Comparison of ENCODE assay signal across 8 cellular contexts in genomic region chr7:42831051-42831952, GRCh38.
DNase-seq lines count a peak whose midpoint lies in the region; ATAC-seq, FAIRE-seq and TF ChIP-seq lines count a peak whose summit lies in the region.

No MANE protein-coding gene starts in this region.

- H4K91ac ChIP-seq in H1 (replicated peaks; ENCODE audit: insufficient read length, low read length) = no peak overlapping the region

- no peak overlapping the region for H2BK12ac ChIP-seq in H1 (ENCODE audit: low read depth, low read length)

- H3K36me3 ChIP-seq in H1 (ENCODE audit: control insufficient read depth in 2 of 4, insufficient read depth in 4 of 4, low read length in 3 of 4) = no peaks in the 10 kb centered on the region

- no peak overlapping the region for H2BK120ac ChIP-seq in H1 (replicated peaks; ENCODE audit: low read depth, low read length)

- no peak overlapping the region for H3K4me3 ChIP-seq in NB4 (ENCODE audit: low read depth, low read length)
- no peak overlapping the region for H3K4me3 ChIP-seq in H1 (ENCODE audit: extremely low read depth in 1 of 4, insufficient read depth in 2 of 4, low read depth in 3 of 4, low read length in 4 of 4)

- POLR2A ChIA-PET in H1 (lab: Charles Lee; ENCODE audit: partially characterized antibody) = no interaction called here

- no peaks in the 10 kb centered on the region for H3K27me3 ChIP-seq in H1 (replicated peaks in 1 of 4; ENCODE audit: control insufficient read depth in 3 of 4, extremely low read depth in 1 of 4, insufficient read depth in 3 of 4, low read length in 3 of 4)

- no peak overlapping the region for H2BK20ac ChIP-seq in H1 (ENCODE audit: low read length)

- no peak overlapping the region for H2BK5ac ChIP-seq in H1 (ENCODE audit: low read depth, low read length)

- 0 out of 2 replicates have a peak overlapping the region, but pooled peaks have one; percentile 21 for H2BK15ac ChIP-seq in H1 (ENCODE audit: low read length)

- no peak overlapping the region for H3K14ac ChIP-seq in H1 (ENCODE audit: insufficient read length)

- H3K18ac ChIP-seq in H1 (ENCODE audit: extremely low read depth, low read length) = no peak overlapping the region

- no peaks in the 10 kb centered on the region for H3K9me3 Mint-ChIP-seq in stimulated activated naive CD8-positive, alpha-beta T cell treated with anti-CD3 and anti-CD28 coated beads, Interleukin-15, amount 100 ng/mL, for 72 hours

- no peak overlapping the region for H3K4me3 Mint-ChIP-seq in stimulated activated naive CD8-positive, alpha-beta T cell treated with anti-CD3 and anti-CD28 coated beads, Interleukin-15, amount 100 ng/mL, for 72 hours

- H3K4ac ChIP-seq in H1 (replicated peaks; ENCODE audit: insufficient read length, low read depth, low read length) = no peak overlapping the region

- peak; percentile 74 to 82 for TF ChIP-seq RAD21 in H1 (IDR thresholded peaks at IDR 0.05 in 1 of 2, conservative IDR thresholded peaks at IDR 0.05 in 1 of 2; ENCODE audit: low read depth in 2 of 2, low read length in 2 of 2)

- no peaks in the 10 kb centered on the region for H3K79me2 ChIP-seq in H1 (ENCODE audit: control insufficient read depth in 1 of 2, insufficient read depth in 2 of 2, low read length in 2 of 2)

- no peak overlapping the region for H4K5ac ChIP-seq in H1 (ENCODE audit: insufficient read length, low read depth, low read length)

- TF ChIP-seq POLR2A in NB4 (IDR thresholded peaks at IDR 0.05; ENCODE audit: extremely low read depth, insufficient read length) = no peak
- TF ChIP-seq POLR2A in H1 (IDR thresholded peaks at IDR 0.05; ENCODE audit: control extremely low read depth in 1 of 2, low read depth in 2 of 2, low read length in 2 of 2) = no peak

- H3K9ac ChIP-seq in H1 (replicated peaks in 1 of 4; ENCODE audit: extremely low read depth in 1 of 4, low read depth in 3 of 4, low read length in 3 of 4) = no peak overlapping the region

- H3K23me2 ChIP-seq in H1 (ENCODE audit: low read depth, low read length) = no peaks in the 10 kb centered on the region

- no peak overlapping the region; the same call in 1 of the 2 replicates for H4K8ac ChIP-seq in H1 (ENCODE audit: extremely low read depth, insufficient read depth, low read length)

- no peaks in the 10 kb centered on the region for H3K4me1 ChIP-seq in H1 (replicated peaks in 1 of 4; ENCODE audit: control insufficient read depth in 3 of 4, insufficient read depth in 4 of 4, low read length in 3 of 4)

- peaks cover 45% of the 10 kb centered on the region for H3K27me3 Mint-ChIP-seq in stimulated activated naive CD8-positive, alpha-beta T cell treated with anti-CD3 and anti-CD28 coated beads, Interleukin-15, amount 100 ng/mL, for 72 hours

- no peaks in the 10 kb centered on the region for H3K79me1 ChIP-seq in H1 (ENCODE audit: low read depth, low read length)

- no peak overlapping the region for H3K27ac ChIP-seq in H1 (ENCODE audit: low read depth, low read length)

- no peaks in the 10 kb centered on the region for H3K9me3 ChIP-seq in H1 (ENCODE audit: insufficient read depth in 2 of 2, low read depth in 1 of 2, low read length in 1 of 2)

- DNase-seq in DMS53 treated with DMSO at 0.1 percent for 48 hours (lab: John Stamatoyannopoulos, UW; ENCODE audit: unreplicated experiment) (peak; percentile 11), NB4 (ENCODE audit: low read depth) (peak; percentile 29), H1 (ENCODE audit: low read depth in 1 of 2, low spot score in 2 of 2) (no peak), middle frontal gyrus (ENCODE audit: extremely low spot score, low spot score) (peak; percentile 55), NCI-H2029 (lab: John Stamatoyannopoulos, UW) (no peak), NOMO-1 treated with DMSO at 0.1 percent for 48 hours (lab: John Stamatoyannopoulos, UW; ENCODE audit: unreplicated experiment) (no peak), T-helper 1 cell (no peak)
- DNase-seq in stimulated activated naive CD8-positive, alpha-beta T cell treated with anti-CD3 and anti-CD28 coated beads, Interleukin-15, amount 100 ng/mL, for 72 hours = no peak

- H3K23ac ChIP-seq in H1 (ENCODE audit: insufficient read length) = no peak overlapping the region

- H3K56ac ChIP-seq in H1 (replicated peaks; ENCODE audit: insufficient read length, low read depth, low read length) = no peak overlapping the region

- peak overlapping the region; percentile 15; the same call in 1 of the 2 replicates for H2AFZ ChIP-seq in H1 (ENCODE audit: low read length)

- no peaks in the 10 kb centered on the region for H4K20me1 ChIP-seq in H1 (replicated peaks in 1 of 2; ENCODE audit: control insufficient read depth in 1 of 2, insufficient read depth in 2 of 2, low read length in 2 of 2)

- peak; percentile 66 for FAIRE-seq in H1 (lab: Jason Lieb, UNC)

- no peak overlapping the region for H2AK5ac ChIP-seq in H1 (ENCODE audit: low read depth, low read length)

- WGBS in H1 (ENCODE audit: extremely low coverage in 1 of 2, insufficient coverage in 1 of 2, insufficient read length in 1 of 2, insufficient replicate concordance in 2 of 2, low coverage in 1 of 2, low lambda C conversion rate in 2 of 2, missing lambda C conversion rate in 1 of 2), 2 experiments = 82% methylated on average over 7 of the region's 7 CpGs; no CpG with 5 or more reads in 1 of the 2 experiments

- no peak overlapping the region for H3K27ac Mint-ChIP-seq in stimulated activated naive CD8-positive, alpha-beta T cell treated with anti-CD3 and anti-CD28 coated beads, Interleukin-15, amount 100 ng/mL, for 72 hours

- no peaks in the 10 kb centered on the region for H3K4me1 Mint-ChIP-seq in stimulated activated naive CD8-positive, alpha-beta T cell treated with anti-CD3 and anti-CD28 coated beads, Interleukin-15, amount 100 ng/mL, for 72 hours

- no peak for ATAC-seq in stimulated activated naive CD8-positive, alpha-beta T cell treated with anti-CD3 and anti-CD28 coated beads, Interleukin-15, amount 100 ng/mL, for 72 hours

- H3K4me2 ChIP-seq in H1 (ENCODE audit: insufficient read depth in 1 of 2, low read depth in 2 of 2, low read length in 2 of 2) = no peak overlapping the region

- TF ChIP-seq EP300 in H1 (IDR thresholded peaks at IDR 0.05; ENCODE audit: borderline replicate concordance in 1 of 2, low read depth in 2 of 2, low read length in 2 of 2) = no peak

- TF ChIP-seq CTCF in NB4 (IDR thresholded peaks at IDR 0.05; ENCODE audit: low read depth, low read length) = peak; percentile 51
- peak; percentile 41 to 71 (median 69) for TF ChIP-seq CTCF in H1 (IDR thresholded peaks at IDR 0.05; ENCODE audit: control extremely low read depth in 1 of 3, insufficient read depth in 1 of 3, low read depth in 1 of 3, low read length in 3 of 3)

- CTCF ChIA-PET in H1 (lab: Charles Lee; ENCODE audit: partially characterized antibody) = interaction anchor here (0.7 to 4.2 kb wide), 21 partner anchors 8 to 890 kb away, joined by 3 to 22 read pairs (median 3); no protein-coding TSS in a partner anchor

TF ChIP-seq in H1, 55 proteins besides CTCF, POLR2A, EP300 and RAD21:
- TF ChIP-seq CHD1 (IDR thresholded peaks at IDR 0.05; ENCODE audit: low read depth, low read length) (no peak), BCL11A (IDR thresholded peaks at IDR 0.05; ENCODE audit: low read depth in 2 of 2, low read length in 2 of 2) (no peak), TAF7 (optimal IDR thresholded peaks at IDR 0.05; ENCODE audit: borderline replicate concordance, low read depth, low read length) (no peak), JUND (IDR thresholded peaks at IDR 0.05; ENCODE audit: low read length) (no peak), KDM5A (IDR thresholded peaks at IDR 0.05; ENCODE audit: low read length) (no peak), YY1 (IDR thresholded peaks at IDR 0.05; ENCODE audit: low read depth, low read length) (no peak)

Comparison
In these comparisons a context has a peak if more than half of its experiments do, and no peak if none do; other contexts are left out.
1. DNase-seq: peak in DMS53 treated with DMSO at 0.1 percent for 48 hours (single experiment), NB4 (single experiment) and middle frontal gyrus (single experiment); none in H1 (0 of 2), NCI-H2029 (single experiment), NOMO-1 treated with DMSO at 0.1 percent for 48 hours (single experiment), T-helper 1 cell (0 of 5) and stimulated activated naive CD8-positive, alpha-beta T cell treated with anti-CD3 and anti-CD28 coated beads, Interleukin-15, amount 100 ng/mL, for 72 hours (0 of 2).